In the genomic region with DNA sequence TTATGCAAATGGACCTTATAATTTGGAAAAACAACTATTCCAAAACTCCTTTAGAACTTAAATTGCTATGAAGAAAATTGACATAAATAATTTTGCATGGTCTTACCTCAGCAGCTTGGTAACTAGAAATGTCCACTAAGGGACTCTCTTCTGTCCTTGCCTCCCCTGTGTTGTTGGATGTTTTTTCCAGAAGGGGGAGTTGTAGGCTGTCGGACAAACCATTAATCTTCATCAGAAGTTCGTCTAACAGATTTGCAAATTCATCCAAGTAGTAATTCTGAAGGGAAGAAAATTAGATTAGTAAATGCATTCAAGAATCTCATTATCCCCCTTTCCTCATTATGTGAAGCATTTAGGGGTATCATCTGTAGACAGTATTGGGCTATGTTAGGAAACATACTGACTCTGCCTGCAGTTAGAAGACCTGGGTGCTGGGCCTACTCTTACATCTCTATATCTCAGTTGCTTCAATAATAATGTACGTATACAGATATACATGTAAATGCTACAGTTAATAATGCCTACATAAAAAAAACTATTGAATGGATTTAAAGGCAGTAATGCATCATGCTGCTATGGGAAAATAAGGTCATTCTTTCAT, we compare ENCODE assay signal across 9 cellular contexts.
DNase-seq lines count a peak whose midpoint lies in the region; ATAC-seq and TF ChIP-seq lines count a peak whose summit lies in the region.
"Had no signal": no experiment of that assay in that cellular context is flagged by ENCODE, and none has a peak within 500 bp of the region (broad histone marks: within the 10 kb centered on the region; RNA-seq: fewer than 3 reads in every experiment).

No MANE protein-coding gene starts in this region.

- no peaks in the 10 kb centered on the region for H3K79me2 ChIP-seq in GM23338 (replicated peaks; ENCODE audit: insufficient read depth)
- no peaks in the 10 kb centered on the region for H3K79me2 ChIP-seq in OCI-LY1 (ENCODE audit: insufficient read depth, low read length)
- no peaks in the 10 kb centered on the region for H3K79me2 ChIP-seq in osteoblast (ENCODE audit: insufficient read depth, low read length)

- H3F3A ChIP-seq in GM23338 (replicated peaks; ENCODE audit: low read depth) (no peaks in the 10 kb centered on the region), OCI-LY1 (ENCODE audit: insufficient read depth, low read length) (no peaks in the 10 kb centered on the region)

- peak; percentile 48 for DNase-seq in GM23338 (ENCODE audit: low spot score)
- no peak for DNase-seq in endodermal cell
- DNase-seq in osteoblast (ENCODE audit: insufficient read length, low spot score, missing footprints), result no peak
- DNase-seq in ovary, result no peak
- DNase-seq in UCSD-AML1 (lab: John Stamatoyannopoulos, UW; ENCODE audit: unreplicated experiment), result no peak
- DNase-seq: activated CD4-positive, alpha-beta memory T cell treated with anti-CD3 and anti-CD28 coated beads for 36 hours had no signal

- TF ChIP-seq POLR2A in ovary (IDR thresholded peaks at IDR 0.05), result no peak

- no peak overlapping the region for H2AFZ ChIP-seq in GM23338
- H2AFZ ChIP-seq in OCI-LY1 (ENCODE audit: low read length), result no peak overlapping the region
- no peak overlapping the region for H2AFZ ChIP-seq in osteoblast (ENCODE audit: low read length)

- H3K27me3 Mint-ChIP-seq in GM23338 (ENCODE audit: insufficient read depth, low read depth, poor library complexity), result no peaks in the 10 kb centered on the region
- H3K27me3 Mint-ChIP-seq in endodermal cell (ENCODE audit: insufficient read depth), result no peaks in the 10 kb centered on the region

- H3K27ac ChIP-seq in GM23338 (ENCODE audit: low read depth) (no peak overlapping the region), OCI-LY1 (ENCODE audit: low read depth, low read length, poor library complexity, severe bottlenecking) (no peak overlapping the region), endodermal cell (ENCODE audit: low read depth, low read length) (no peak overlapping the region), osteoblast (ENCODE audit: low read depth, low read length) (peak overlapping the region; percentile 27), ovary (no peak overlapping the region)

- 72% methylated on average over 2 of the region's 3 CpGs; no CpG with 5 or more reads in 1 of the 2 experiments for WGBS in endodermal cell (ENCODE audit: insufficient coverage in 1 of 2, insufficient read length in 1 of 2), 2 experiments
- 74 to 81% (median 81%) methylated on average over 3 of the region's 3 CpGs for WGBS in ovary, 3 donors

- ATAC-seq in GM23338 (peak; percentile 56), HG03097 (IDR thresholded peaks at IDR 0.05; ENCODE audit: low FRiP score, unreplicated experiment) (no peak), GM21515 (IDR thresholded peaks at IDR 0.05; ENCODE audit: unreplicated experiment) (no peak)

- H3K4me1 Mint-ChIP-seq in GM23338 (no peaks in the 10 kb centered on the region), endodermal cell (no peaks in the 10 kb centered on the region)

- H3K4me3 ChIP-seq in GM23338 (no peak overlapping the region), OCI-LY1 (ENCODE audit: low read depth, low read length, poor library complexity, severe bottlenecking) (no peak overlapping the region), endodermal cell (ENCODE audit: low read length) (no peak overlapping the region), osteoblast (ENCODE audit: insufficient read depth, low read length) (no peak overlapping the region), ovary (no peak overlapping the region)

- intact Hi-C loops in ovary (cut with DNase I), result no loop called here

- peaks cover 4% of the 10 kb centered on the region for H3K9me3 ChIP-seq in OCI-LY1 (ENCODE audit: low read length)
- no peaks in the 10 kb centered on the region for H3K9me3 ChIP-seq in endodermal cell (ENCODE audit: control insufficient read depth, low read length)
- no peaks in the 10 kb centered on the region for H3K9me3 ChIP-seq in osteoblast (ENCODE audit: low read depth, low read length)
- no peaks in the 10 kb centered on the region for H3K9me3 ChIP-seq in ovary

- H3K27ac Mint-ChIP-seq in GM23338, result no peak overlapping the region
- no peak overlapping the region for H3K27ac Mint-ChIP-seq in endodermal cell
- H3K27ac Mint-ChIP-seq: activated CD4-positive, alpha-beta memory T cell treated with anti-CD3 and anti-CD28 coated beads for 36 hours had no signal

- no peak for TF ChIP-seq EP300 in ovary (IDR thresholded peaks at IDR 0.05)

- H3K4me1 ChIP-seq in GM23338 (ENCODE audit: insufficient read depth) (no peaks in the 10 kb centered on the region), OCI-LY1 (ENCODE audit: insufficient read depth, low read length, severe bottlenecking) (peaks cover 23% of the 10 kb centered on the region), endodermal cell (ENCODE audit: control insufficient read depth, insufficient read depth, low read length) (no peaks in the 10 kb centered on the region), osteoblast (ENCODE audit: insufficient read depth, low read length) (peaks cover 24% of the 10 kb centered on the region), ovary (ENCODE audit: insufficient read depth) (no peaks in the 10 kb centered on the region)

- H3K4me2 ChIP-seq in GM23338 (no peak overlapping the region), OCI-LY1 (ENCODE audit: low read length) (no peak overlapping the region), osteoblast (ENCODE audit: insufficient read depth, low read length) (no peak overlapping the region)

- no peaks in the 10 kb centered on the region for H4K20me1 ChIP-seq in GM23338 (replicated peaks; ENCODE audit: insufficient read depth)
- H4K20me1 ChIP-seq in OCI-LY1 (ENCODE audit: insufficient read depth, low read length), result no peaks in the 10 kb centered on the region
- H4K20me1 ChIP-seq in osteoblast (ENCODE audit: insufficient read depth, low read length), result no peaks in the 10 kb centered on the region

- H3K4me3 Mint-ChIP-seq in GM23338 (no peak overlapping the region), endodermal cell (no peak overlapping the region)
- H3K4me3 Mint-ChIP-seq: activated CD4-positive, alpha-beta memory T cell treated with anti-CD3 and anti-CD28 coated beads for 36 hours had no signal

- H3K9ac ChIP-seq in OCI-LY1 (ENCODE audit: low read length) (no peak overlapping the region), endodermal cell (ENCODE audit: extremely low read depth, low read length, poor library complexity, severe bottlenecking) (no peak overlapping the region)

- no peaks in the 10 kb centered on the region for H3K36me3 ChIP-seq in GM23338 (ENCODE audit: insufficient read depth)
- no peaks in the 10 kb centered on the region; the same call in 1 of the 2 replicates for H3K36me3 ChIP-seq in OCI-LY1 (ENCODE audit: insufficient read depth, low read length)
- H3K36me3 ChIP-seq in endodermal cell (ENCODE audit: control insufficient read depth, insufficient read depth, low read length), result no peaks in the 10 kb centered on the region
- H3K36me3 ChIP-seq in osteoblast (ENCODE audit: insufficient read depth, low read length), result no peaks in the 10 kb centered on the region
- H3K36me3 ChIP-seq in ovary, result no peaks in the 10 kb centered on the region

- H3K9me3 Mint-ChIP-seq in GM23338, result 0 out of 3 replicates have a peak, but pooled peaks cover 2% of the 10 kb centered on the region
- H3K9me3 Mint-ChIP-seq in endodermal cell, result peaks cover 7% of the 10 kb centered on the region
- H3K9me3 Mint-ChIP-seq: activated CD4-positive, alpha-beta memory T cell treated with anti-CD3 and anti-CD28 coated beads for 36 hours had no signal

- H3K36me3 Mint-ChIP-seq in GM23338 (ENCODE audit: low read depth) (no peaks in the 10 kb centered on the region), endodermal cell (ENCODE audit: low read depth) (no peaks in the 10 kb centered on the region)
- H3K36me3 Mint-ChIP-seq: activated CD4-positive, alpha-beta memory T cell treated with anti-CD3 and anti-CD28 coated beads for 36 hours had no signal

- H3K9me2 ChIP-seq in GM23338 (ENCODE audit: insufficient read depth) (no peaks in the 10 kb centered on the region), OCI-LY1 (ENCODE audit: low read depth, low read length) (no peaks in the 10 kb centered on the region)

- peak; percentile 65 to 70 for TF ChIP-seq CTCF in GM23338 (conservative IDR thresholded peaks at IDR 0.05; ENCODE audit: low read depth in 2 of 2)
- TF ChIP-seq CTCF in OCI-LY1 (IDR thresholded peaks at IDR 0.05; ENCODE audit: low read length), result peak; percentile 74
- TF ChIP-seq CTCF in endodermal cell (conservative IDR thresholded peaks at IDR 0.05), result peak; percentile 80
- peak; percentile 52 for TF ChIP-seq CTCF in osteoblast (IDR thresholded peaks at IDR 0.05; ENCODE audit: extremely low read depth, low read depth, low read length)
- TF ChIP-seq CTCF in ovary (IDR thresholded peaks at IDR 0.05), result no peak

- H3K27me3 ChIP-seq in GM23338 (ENCODE audit: insufficient read depth) (no peaks in the 10 kb centered on the region), OCI-LY1 (ENCODE audit: insufficient read depth, low read length) (no peaks in the 10 kb centered on the region), endodermal cell (ENCODE audit: control insufficient read depth, insufficient read depth, low read length, poor library complexity, severe bottlenecking) (no peaks in the 10 kb centered on the region), osteoblast (ENCODE audit: insufficient read depth, low read length) (no peaks in the 10 kb centered on the region), ovary (no peaks in the 10 kb centered on the region)

TF ChIP-seq in GM23338, 12 proteins besides CTCF, POLR2A, EP300 and RAD21 (continues in another document):
- TF ChIP-seq, protein P1, sequence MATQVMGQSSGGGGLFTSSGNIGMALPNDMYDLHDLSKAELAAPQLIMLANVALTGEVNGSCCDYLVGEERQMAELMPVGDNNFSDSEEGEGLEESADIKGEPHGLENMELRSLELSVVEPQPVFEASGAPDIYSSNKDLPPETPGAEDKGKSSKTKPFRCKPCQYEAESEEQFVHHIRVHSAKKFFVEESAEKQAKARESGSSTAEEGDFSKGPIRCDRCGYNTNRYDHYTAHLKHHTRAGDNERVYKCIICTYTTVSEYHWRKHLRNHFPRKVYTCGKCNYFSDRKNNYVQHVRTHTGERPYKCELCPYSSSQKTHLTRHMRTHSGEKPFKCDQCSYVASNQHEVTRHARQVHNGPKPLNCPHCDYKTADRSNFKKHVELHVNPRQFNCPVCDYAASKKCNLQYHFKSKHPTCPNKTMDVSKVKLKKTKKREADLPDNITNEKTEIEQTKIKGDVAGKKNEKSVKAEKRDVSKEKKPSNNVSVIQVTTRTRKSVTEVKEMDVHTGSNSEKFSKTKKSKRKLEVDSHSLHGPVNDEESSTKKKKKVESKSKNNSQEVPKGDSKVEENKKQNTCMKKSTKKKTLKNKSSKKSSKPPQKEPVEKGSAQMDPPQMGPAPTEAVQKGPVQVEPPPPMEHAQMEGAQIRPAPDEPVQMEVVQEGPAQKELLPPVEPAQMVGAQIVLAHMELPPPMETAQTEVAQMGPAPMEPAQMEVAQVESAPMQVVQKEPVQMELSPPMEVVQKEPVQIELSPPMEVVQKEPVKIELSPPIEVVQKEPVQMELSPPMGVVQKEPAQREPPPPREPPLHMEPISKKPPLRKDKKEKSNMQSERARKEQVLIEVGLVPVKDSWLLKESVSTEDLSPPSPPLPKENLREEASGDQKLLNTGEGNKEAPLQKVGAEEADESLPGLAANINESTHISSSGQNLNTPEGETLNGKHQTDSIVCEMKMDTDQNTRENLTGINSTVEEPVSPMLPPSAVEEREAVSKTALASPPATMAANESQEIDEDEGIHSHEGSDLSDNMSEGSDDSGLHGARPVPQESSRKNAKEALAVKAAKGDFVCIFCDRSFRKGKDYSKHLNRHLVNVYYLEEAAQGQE (IDR thresholded peaks at IDR 0.05; ENCODE audit: unreplicated experiment), result no peak

Comparison
In these comparisons a context has a peak if more than half of its experiments do, and no peak if none do; other contexts are left out.
1. CTCF ChIP-seq: peak in GM23338 (2 of 2), OCI-LY1 (single experiment), endodermal cell (single experiment) and osteoblast (single experiment); none in ovary (0 of 3).